Comparison of ENCODE assay signal across 1 cellular context in the genomic region with DNA sequence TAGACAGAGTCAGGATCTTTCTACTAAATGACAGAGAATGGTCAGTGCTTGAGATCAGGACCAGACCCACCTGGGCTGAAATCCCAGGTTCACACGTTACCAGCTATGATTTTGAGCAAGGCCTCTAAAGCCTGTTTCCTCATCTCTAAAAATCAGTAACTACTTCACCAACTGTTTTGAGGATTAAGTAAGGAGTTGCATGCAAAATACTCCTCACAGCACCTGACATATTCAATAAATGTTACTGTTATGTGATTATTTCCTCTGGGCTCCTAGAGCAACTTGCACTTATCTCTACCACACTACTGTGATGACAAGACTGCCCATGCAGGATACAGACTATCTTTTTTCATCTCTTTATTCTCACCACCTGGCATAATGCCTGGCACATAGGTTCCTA.
TF ChIP-seq lines count a peak whose summit lies in the region.

No MANE protein-coding gene starts in this region.

TF ChIP-seq in IMR-90, 13 proteins besides CTCF, POLR2A, EP300 and RAD21 (continued from another document):
- TF ChIP-seq, protein P1, sequence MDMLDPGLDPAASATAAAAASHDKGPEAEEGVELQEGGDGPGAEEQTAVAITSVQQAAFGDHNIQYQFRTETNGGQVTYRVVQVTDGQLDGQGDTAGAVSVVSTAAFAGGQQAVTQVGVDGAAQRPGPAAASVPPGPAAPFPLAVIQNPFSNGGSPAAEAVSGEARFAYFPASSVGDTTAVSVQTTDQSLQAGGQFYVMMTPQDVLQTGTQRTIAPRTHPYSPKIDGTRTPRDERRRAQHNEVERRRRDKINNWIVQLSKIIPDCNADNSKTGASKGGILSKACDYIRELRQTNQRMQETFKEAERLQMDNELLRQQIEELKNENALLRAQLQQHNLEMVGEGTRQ (IDR thresholded peaks at IDR 0.05; ENCODE audit: low read depth, low read length) = no peak
- TF ChIP-seq CEBPB (IDR thresholded peaks at IDR 0.05; ENCODE audit: low read depth, low read length) (no peak), BHLHE40 (IDR thresholded peaks at IDR 0.05; ENCODE audit: low read depth, low read length) (no peak), NFE2L2 (IDR thresholded peaks at IDR 0.05; ENCODE audit: low read depth, low read length) (no peak), CHD1 (IDR thresholded peaks at IDR 0.05; ENCODE audit: low read depth, low read length) (no peak), RCOR1 (IDR thresholded peaks at IDR 0.05; ENCODE audit: insufficient replicate concordance, low read length) (no peak), MAFK (IDR thresholded peaks at IDR 0.05; ENCODE audit: low read depth, low read length) (no peak), MAZ (IDR thresholded peaks at IDR 0.05; ENCODE audit: borderline replicate concordance, low read depth, low read length) (no peak), RFX5 (IDR thresholded peaks at IDR 0.05; ENCODE audit: low read depth, low read length) (no peak)
TF ChIP-seq in IMR-90: peak in this region for 0.
